ENCODE assay signal across 1 cellular context in the genomic region with DNA sequence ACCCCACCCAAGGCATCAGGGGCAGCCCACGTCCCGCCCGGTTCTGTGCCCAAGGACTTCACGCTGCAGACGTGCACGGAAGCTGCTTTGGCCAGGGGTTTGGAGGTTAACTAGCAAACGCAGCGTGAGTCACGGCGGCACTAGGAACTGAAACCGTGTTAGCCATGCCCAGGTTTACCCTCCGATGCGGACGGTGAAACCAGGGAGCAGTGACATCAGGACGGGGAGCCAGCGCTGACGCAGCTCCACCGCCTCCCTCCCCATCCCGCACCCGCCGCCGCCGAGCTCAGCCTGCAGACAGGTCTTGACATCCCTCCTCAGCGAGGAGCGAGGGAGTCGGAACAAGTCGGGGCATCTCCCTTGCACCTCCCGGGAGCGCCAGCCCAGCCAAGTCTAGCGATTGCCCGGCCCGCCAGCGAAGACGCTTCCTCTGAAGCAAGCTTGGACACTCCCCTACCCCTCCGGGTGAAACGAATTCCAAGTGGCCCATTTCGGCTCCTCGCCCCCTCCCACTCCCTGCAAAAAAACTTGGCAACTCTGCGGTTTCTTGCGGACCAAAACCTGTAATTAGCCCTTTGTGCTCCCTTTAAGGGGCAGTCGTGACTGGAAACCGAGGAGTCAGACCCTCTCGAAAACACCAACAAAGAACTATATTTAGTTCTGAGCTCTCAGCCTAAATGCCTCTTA.
TF ChIP-seq lines count a peak whose summit lies in the region.

No MANE protein-coding gene starts in this region.

TF ChIP-seq in GM12878, 131 proteins besides CTCF, POLR2A, EP300 and RAD21 (continued from another document and continues in another):
- TF ChIP-seq ZNF592 (IDR thresholded peaks at IDR 0.05) (no peak; the same call in 1 of the 2 replicates), ZNF24 (IDR thresholded peaks at IDR 0.05) (peak; percentile 13; the same call in 1 of the 2 replicates), CEBPB (IDR thresholded peaks at IDR 0.05; ENCODE audit: borderline replicate concordance in 1 of 2, low read depth in 2 of 2, low read length in 2 of 2) (no peak), RFX5 (IDR thresholded peaks at IDR 0.05; ENCODE audit: low read depth, low read length) (no peak), CREM (IDR thresholded peaks at IDR 0.05; ENCODE audit: low read depth) (peak; percentile 75; the same call in 1 of the 2 replicates), IKZF1 (conservative IDR thresholded peaks at IDR 0.05) (peak; percentile 89), NRF1 (conservative IDR thresholded peaks at IDR 0.05; ENCODE audit: low read depth, low read length) (no peak), SPI1 (IDR thresholded peaks at IDR 0.05; ENCODE audit: borderline replicate concordance, insufficient read depth, low read depth, low read length) (peak; percentile 89), SIN3A (IDR thresholded peaks at IDR 0.05; ENCODE audit: low read depth, low read length) (no peak; the same call in 1 of the 2 replicates), SMAD5 (IDR thresholded peaks at IDR 0.05; ENCODE audit: low read depth) (no peak), BCLAF1 (IDR thresholded peaks at IDR 0.05) (no peak), SRF (IDR thresholded peaks at IDR 0.05; ENCODE audit: low read depth in 2 of 2, low read length in 2 of 2) (peak in 1 of 2 experiments; percentile 37; a peak in 1 of 4 replicates), MXI1 (IDR thresholded peaks at IDR 0.05; ENCODE audit: low read depth, low read length) (peak; percentile 59; the same call in 1 of the 2 replicates), KDM1A (IDR thresholded peaks at IDR 0.05; ENCODE audit: borderline replicate concordance) (no peak), CHD4 (IDR thresholded peaks at IDR 0.05) (no peak), CBX5 (IDR thresholded peaks at IDR 0.05; ENCODE audit: low read depth) (no peak), SUPT20H (IDR thresholded peaks at IDR 0.05; ENCODE audit: borderline replicate concordance, control insufficient read depth, low read depth, low read length) (no peak), ESRRA (IDR thresholded peaks at IDR 0.05; ENCODE audit: low read length) (no peak), MYB (IDR thresholded peaks at IDR 0.05; ENCODE audit: borderline replicate concordance, low read depth, low read length) (0 out of 2 replicates have a peak, but pooled peaks have one; percentile 21), ZNF622 (IDR thresholded peaks at IDR 0.05) (no peak), PML (IDR thresholded peaks at IDR 0.05; ENCODE audit: low read length) (no peak), FOXM1 (IDR thresholded peaks at IDR 0.05; ENCODE audit: low read depth, low read length) (no peak; the same call in 1 of the 2 replicates), LARP7 (IDR thresholded peaks at IDR 0.05) (no peak; the same call in none of the 2 replicates), JUNB (IDR thresholded peaks at IDR 0.05) (no peak), TCF7 (IDR thresholded peaks at IDR 0.05; ENCODE audit: borderline replicate concordance) (no peak), ZSCAN29 (IDR thresholded peaks at IDR 0.05) (no peak), SREBF1 (IDR thresholded peaks at IDR 0.05; ENCODE audit: low read length) (no peak), WRNIP1 (IDR thresholded peaks at IDR 0.05; ENCODE audit: borderline replicate concordance, low read depth, low read length) (no peak), USF1 (IDR thresholded peaks at IDR 0.05; ENCODE audit: borderline replicate concordance, extremely low read length, insufficient read depth, low read depth, low read length) (no peak), MAX (IDR thresholded peaks at IDR 0.05; ENCODE audit: low read depth, low read length) (no peak; the same call in 1 of the 2 replicates), CREB1 (IDR thresholded peaks at IDR 0.05; ENCODE audit: low read depth) (peak; percentile 78), SMARCA5 (IDR thresholded peaks at IDR 0.05) (no peak; the same call in 1 of the 2 replicates), NFYA (IDR thresholded peaks at IDR 0.05; ENCODE audit: borderline replicate concordance, low read depth, low read length) (no peak), BACH1 (IDR thresholded peaks at IDR 0.05; ENCODE audit: borderline replicate concordance) (peak; percentile 78), NR2C2 (IDR thresholded peaks at IDR 0.05; ENCODE audit: borderline replicate concordance, control insufficient read depth, insufficient read length, low read depth) (no peak), RCOR1 (conservative IDR thresholded peaks at IDR 0.05; ENCODE audit: low read depth, low read length) (no peak), FOXK2 (IDR thresholded peaks at IDR 0.05) (no peak), SKIL (IDR thresholded peaks at IDR 0.05; ENCODE audit: low read depth, poor library complexity, severe bottlenecking) (no peak), STAT3 (IDR thresholded peaks at IDR 0.05; ENCODE audit: low read depth, low read length) (no peak), NFIC (IDR thresholded peaks at IDR 0.05; ENCODE audit: low read depth, low read length) (peak; percentile 29; the same call in 1 of the 2 replicates), POLR2AphosphoS5 (IDR thresholded peaks at IDR 0.05; ENCODE audit: low read length) (peak; percentile 67; the same call in 1 of the 2 replicates)
- TF ChIP-seq, protein P1, sequence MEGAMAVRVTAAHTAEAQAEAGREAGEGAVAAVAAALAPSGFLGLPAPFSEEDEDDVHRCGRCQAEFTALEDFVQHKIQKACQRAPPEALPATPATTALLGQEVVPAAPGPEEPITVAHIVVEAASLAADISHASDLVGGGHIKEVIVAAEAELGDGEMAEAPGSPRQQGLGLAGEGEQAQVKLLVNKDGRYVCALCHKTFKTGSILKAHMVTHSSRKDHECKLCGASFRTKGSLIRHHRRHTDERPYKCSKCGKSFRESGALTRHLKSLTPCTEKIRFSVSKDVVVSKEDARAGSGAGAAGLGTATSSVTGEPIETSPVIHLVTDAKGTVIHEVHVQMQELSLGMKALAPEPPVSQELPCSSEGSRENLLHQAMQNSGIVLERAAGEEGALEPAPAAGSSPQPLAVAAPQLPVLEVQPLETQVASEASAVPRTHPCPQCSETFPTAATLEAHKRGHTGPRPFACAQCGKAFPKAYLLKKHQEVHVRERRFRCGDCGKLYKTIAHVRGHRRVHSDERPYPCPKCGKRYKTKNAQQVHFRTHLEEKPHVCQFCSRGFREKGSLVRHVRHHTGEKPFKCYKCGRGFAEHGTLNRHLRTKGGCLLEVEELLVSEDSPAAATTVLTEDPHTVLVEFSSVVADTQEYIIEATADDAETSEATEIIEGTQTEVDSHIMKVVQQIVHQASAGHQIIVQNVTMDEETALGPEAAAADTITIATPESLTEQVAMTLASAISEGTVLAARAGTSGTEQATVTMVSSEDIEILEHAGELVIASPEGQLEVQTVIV (IDR thresholded peaks at IDR 0.05; ENCODE audit: borderline replicate concordance, partially characterized antibody): no peak
- TF ChIP-seq, protein P2, sequence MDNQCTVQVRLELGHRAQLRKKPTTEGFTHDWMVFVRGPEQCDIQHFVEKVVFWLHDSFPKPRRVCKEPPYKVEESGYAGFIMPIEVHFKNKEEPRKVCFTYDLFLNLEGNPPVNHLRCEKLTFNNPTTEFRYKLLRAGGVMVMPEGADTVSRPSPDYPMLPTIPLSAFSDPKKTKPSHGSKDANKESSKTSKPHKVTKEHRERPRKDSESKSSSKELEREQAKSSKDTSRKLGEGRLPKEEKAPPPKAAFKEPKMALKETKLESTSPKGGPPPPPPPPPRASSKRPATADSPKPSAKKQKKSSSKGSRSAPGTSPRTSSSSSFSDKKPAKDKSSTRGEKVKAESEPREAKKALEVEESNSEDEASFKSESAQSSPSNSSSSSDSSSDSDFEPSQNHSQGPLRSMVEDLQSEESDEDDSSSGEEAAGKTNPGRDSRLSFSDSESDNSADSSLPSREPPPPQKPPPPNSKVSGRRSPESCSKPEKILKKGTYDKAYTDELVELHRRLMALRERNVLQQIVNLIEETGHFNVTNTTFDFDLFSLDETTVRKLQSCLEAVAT (IDR thresholded peaks at IDR 0.05): peak; percentile 66
- TF ChIP-seq, protein P3, sequence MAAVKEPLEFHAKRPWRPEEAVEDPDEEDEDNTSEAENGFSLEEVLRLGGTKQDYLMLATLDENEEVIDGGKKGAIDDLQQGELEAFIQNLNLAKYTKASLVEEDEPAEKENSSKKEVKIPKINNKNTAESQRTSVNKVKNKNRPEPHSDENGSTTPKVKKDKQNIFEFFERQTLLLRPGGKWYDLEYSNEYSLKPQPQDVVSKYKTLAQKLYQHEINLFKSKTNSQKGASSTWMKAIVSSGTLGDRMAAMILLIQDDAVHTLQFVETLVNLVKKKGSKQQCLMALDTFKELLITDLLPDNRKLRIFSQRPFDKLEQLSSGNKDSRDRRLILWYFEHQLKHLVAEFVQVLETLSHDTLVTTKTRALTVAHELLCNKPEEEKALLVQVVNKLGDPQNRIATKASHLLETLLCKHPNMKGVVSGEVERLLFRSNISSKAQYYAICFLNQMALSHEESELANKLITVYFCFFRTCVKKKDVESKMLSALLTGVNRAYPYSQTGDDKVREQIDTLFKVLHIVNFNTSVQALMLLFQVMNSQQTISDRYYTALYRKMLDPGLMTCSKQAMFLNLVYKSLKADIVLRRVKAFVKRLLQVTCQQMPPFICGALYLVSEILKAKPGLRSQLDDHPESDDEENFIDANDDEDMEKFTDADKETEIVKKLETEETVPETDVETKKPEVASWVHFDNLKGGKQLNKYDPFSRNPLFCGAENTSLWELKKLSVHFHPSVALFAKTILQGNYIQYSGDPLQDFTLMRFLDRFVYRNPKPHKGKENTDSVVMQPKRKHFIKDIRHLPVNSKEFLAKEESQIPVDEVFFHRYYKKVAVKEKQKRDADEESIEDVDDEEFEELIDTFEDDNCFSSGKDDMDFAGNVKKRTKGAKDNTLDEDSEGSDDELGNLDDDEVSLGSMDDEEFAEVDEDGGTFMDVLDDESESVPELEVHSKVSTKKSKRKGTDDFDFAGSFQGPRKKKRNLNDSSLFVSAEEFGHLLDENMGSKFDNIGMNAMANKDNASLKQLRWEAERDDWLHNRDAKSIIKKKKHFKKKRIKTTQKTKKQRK (IDR thresholded peaks at IDR 0.05; ENCODE audit: low read depth, low read length): no peak
